Comparison of ENCODE assay signal across 16 cellular contexts in genomic region chr11:107702723-107703122, GRCh38. TPM values are rescaled to one million over a fixed set of nuclear protein-coding genes. Genes with fewer than 3 reads are reported as not detected.
"Had no signal": no experiment of that assay in that cellular context is flagged by ENCODE, and none has a peak within 500 bp of the region (broad histone marks: within the 10 kb centered on the region; RNA-seq: fewer than 3 reads in every experiment).

No MANE protein-coding gene starts in this region.

- DNase-seq: activated CD4-positive, alpha-beta T cell treated with anti-CD3 and anti-CD28 coated beads, Interleukin-2, amount 50 U/mL, for 1 hour; activated CD4-positive, CD25-positive, alpha-beta regulatory T cell treated with anti-CD3 and anti-CD28 coated beads, Interleukin-2, amount 50 U/mL, for 72 hours; activated CD8-positive, alpha-beta memory T cell treated with anti-CD3 and anti-CD28 coated beads for 24 hours; activated gamma-delta T cell; endodermal cell; head of caudate nucleus; naive thymus-derived CD8-positive, alpha-beta T cell; stimulated activated CD4-positive, alpha-beta T cell treated with anti-CD3 and anti-CD28 coated beads, Interleukin-2, amount 100 ng/mL, for 24 hours; transverse colon; uterus had no signal

- H3K27ac ChIP-seq: neutrophil, parathyroid adenoma, transverse colon, uterus had no signal

- H3K27me3 ChIP-seq: uterus had no signal

- H2AFZ ChIP-seq: parathyroid adenoma had no signal

- H3K36me3 ChIP-seq: neutrophil, transverse colon, uterus had no signal

- H3K4me3 ChIP-seq: transverse colon, uterus had no signal

- H3K79me2 ChIP-seq: parathyroid adenoma had no signal

- H3K9ac ChIP-seq: parathyroid adenoma had no signal

- H3K9me3 ChIP-seq: neutrophil, transverse colon, uterus had no signal

- H3K4me1 ChIP-seq: parathyroid adenoma, transverse colon, uterus had no signal

RNA-seq across cellular contexts. Expression of gene SLN, which starts 9.1 kb away (rescaled TPM):
- total RNA-seq: dermis microvascular lymphatic vessel endothelial cell; endodermal cell; kidney epithelial cell; liver; mucosa of gallbladder; naive thymus-derived CD8-positive, alpha-beta T cell had no signal
- polyA plus RNA-seq: liver; naive thymus-derived CD8-positive, alpha-beta T cell had no signal
